ENCODE assay signal across 22 cellular contexts in the genomic region with DNA sequence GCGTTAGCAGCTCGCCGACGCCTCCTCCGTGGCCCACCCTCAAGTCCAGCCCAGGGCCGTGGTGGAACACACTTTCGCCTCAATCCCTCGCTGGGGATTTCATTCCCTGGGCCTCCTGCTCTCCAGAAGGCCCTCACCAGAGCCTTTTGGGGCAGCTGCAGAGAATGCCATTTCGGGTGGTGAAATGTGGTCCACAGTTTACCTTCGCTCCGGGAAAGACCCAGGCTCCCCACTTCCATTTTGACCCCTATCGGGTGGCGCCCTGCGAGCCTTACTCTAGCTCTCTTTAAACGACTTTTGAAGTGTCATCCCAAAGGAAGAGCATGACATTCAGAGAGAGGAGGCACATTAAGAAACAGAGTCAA. TPM values are rescaled to one million over a fixed set of nuclear protein-coding genes. Genes with fewer than 3 reads are reported as not detected.
DNase-seq lines count a peak whose midpoint lies in the region; ATAC-seq and TF ChIP-seq lines count a peak whose summit lies in the region.
"Had no signal": no experiment of that assay in that cellular context is flagged by ENCODE, and none has a peak within 500 bp of the region (broad histone marks: within the 10 kb centered on the region; RNA-seq: fewer than 3 reads in every experiment).

No MANE protein-coding gene starts in this region.

- ATAC-seq in GM21390 (IDR thresholded peaks at IDR 0.05; ENCODE audit: unreplicated experiment) (no peak), left colon (no peak)
- ATAC-seq: sciatic nerve had no signal

- H3K27ac ChIP-seq in OCI-LY3 (ENCODE audit: low read length) (no peak overlapping the region), adipose tissue (ENCODE audit: low read depth, low read length) (peak overlapping the region; percentile 9), skin epidermis (peak overlapping the region in 13 of 21 experiments; percentile 25 to 85 (median 70))
- H3K27ac ChIP-seq: 22Rv1, cardiac muscle cell, hepatocyte, thoracic aorta had no signal

- H3K4me2 ChIP-seq in OCI-LY3 (ENCODE audit: low read length) = peak overlapping the region; percentile 24; the same call in 1 of the 2 replicates
- H3K4me2 ChIP-seq: hepatocyte had no signal

- H3K27me3 ChIP-seq in OCI-LY3 (ENCODE audit: low read depth, low read length) = no peaks in the 10 kb centered on the region
- H3K27me3 ChIP-seq: cardiac muscle cell, hepatocyte had no signal

- peaks cover 53% of the 10 kb centered on the region for H3K4me1 ChIP-seq in OCI-LY3 (ENCODE audit: low read length)

- peak; percentile 30 for DNase-seq in NK-92 treated with Interleukin-12 subunit alpha and Interleukin-12 subunit beta, amount 100 ng/mL, for 24 hours (lab: John Stamatoyannopoulos, UW)
- no peak for DNase-seq in NK-92 (lab: John Stamatoyannopoulos, UW; ENCODE audit: unreplicated experiment)
- no peak for DNase-seq in AG08395 (ENCODE audit: low spot score)
- no peak for DNase-seq in left colon
- DNase-seq: kidney glomerular epithelial cell, midbrain, MM.1S, NCI-H187 treated with DMSO at 0.1 percent for 48 hours, NCI-H446, SHP77 treated with DMSO at 0.1 percent for 48 hours, T1000 had no signal

- no peak for TF ChIP-seq CTCF in OCI-LY3 (IDR thresholded peaks at IDR 0.05; ENCODE audit: low read depth, low read length)

- no peaks in the 10 kb centered on the region for H3K36me3 ChIP-seq in OCI-LY3 (replicated peaks; ENCODE audit: low read depth, low read length)
- H3K36me3 ChIP-seq: cardiac muscle cell, thoracic aorta had no signal

- H3K4me3 ChIP-seq in OCI-LY3 (ENCODE audit: low read length) (no peak overlapping the region), skin epidermis (peak overlapping the region in 6 of 7 experiments; percentile 11 to 33 (median 16))
- H3K4me3 ChIP-seq: cardiac muscle cell, hepatocyte, thoracic aorta had no signal

- 77 to 91% (median 83%) methylated on average over 7 to 15 of the region's 15 CpGs for WGBS in adipose tissue, 3 donors

- no peaks in the 10 kb centered on the region for H4K20me1 ChIP-seq in OCI-LY3 (ENCODE audit: insufficient read depth, low read length)

- H3K9ac ChIP-seq in OCI-LY3 (ENCODE audit: low read length) = no peak overlapping the region

- intact Hi-C loops in left colon (cut with DNase I, micrococcal nuclease) = no loop called here

- H3K9me3 ChIP-seq in OCI-LY3 (ENCODE audit: insufficient read depth, low read length) = no peaks in the 10 kb centered on the region
- H3K9me3 ChIP-seq: thoracic aorta had no signal

- no peak overlapping the region for H2AFZ ChIP-seq in OCI-LY3 (ENCODE audit: low read depth, low read length)
- H2AFZ ChIP-seq: hepatocyte had no signal

- H3K79me2 ChIP-seq in OCI-LY3 (ENCODE audit: low read length) = no peaks in the 10 kb centered on the region
- H3K79me2 ChIP-seq: hepatocyte had no signal

RNA-seq across cellular contexts. Expression of gene SH2D1A, which starts 0.5 kb away (rescaled TPM):
- under 1 TPM; 0.11 to 0.49 (median 0.14) TPM for polyA plus RNA-seq in adipose tissue
- total RNA-seq in left colon = under 1 TPM in 1 of 2 donors, not detected in 1; 0.34 TPM
- total RNA-seq: cardiac muscle cell, hepatocyte had no signal
- polyA plus RNA-seq: BJ, cardiac muscle cell, hepatocyte had no signal

RNA-seq across cellular contexts. Expression of gene TEX13D, which starts 14.4 kb away (rescaled TPM):
- polyA plus RNA-seq in adipose tissue = not detected
- total RNA-seq in left colon = not detected
- total RNA-seq: cardiac muscle cell, hepatocyte, omental fat pad, sciatic nerve, thoracic aorta had no signal
- polyA plus RNA-seq: BJ, cardiac muscle cell, hepatocyte had no signal
